ENCODE assay signal across 17 cellular contexts in genomic region chr9:69471433-69471832, GRCh38.
DNase-seq lines count a peak whose midpoint lies in the region; ATAC-seq, FAIRE-seq and TF ChIP-seq lines count a peak whose summit lies in the region.
"Had no signal": no experiment of that assay in that cellular context is flagged by ENCODE, and none has a peak within 500 bp of the region (broad histone marks: within the 10 kb centered on the region; RNA-seq: fewer than 3 reads in every experiment).

No MANE protein-coding gene starts in this region.

- peaks cover 3% of the 10 kb centered on the region for H3K27me3 Mint-ChIP-seq in nephron (ENCODE audit: low read depth)
- peaks cover 3% of the 10 kb centered on the region for H3K27me3 Mint-ChIP-seq in nephron progenitor cell (ENCODE audit: low read depth, poor library complexity)
- peaks cover 7% of the 10 kb centered on the region for H3K27me3 Mint-ChIP-seq in GM23338 (ENCODE audit: insufficient read depth, low read depth, poor library complexity)

- CTCF ChIA-PET in PC-3 (lab: Charles Lee), result no interaction called here

- no peaks in the 10 kb centered on the region for H3K36me3 Mint-ChIP-seq in nephron (ENCODE audit: low read depth)
- H3K36me3 Mint-ChIP-seq in nephron progenitor cell (ENCODE audit: low read depth), result no peaks in the 10 kb centered on the region
- peaks cover 4% of the 10 kb centered on the region for H3K36me3 Mint-ChIP-seq in GM23338 (ENCODE audit: low read depth)
- H3K36me3 Mint-ChIP-seq: activated naive CD8-positive, alpha-beta T cell had no signal

- H3K4me2 ChIP-seq in PC-3 (ENCODE audit: low read length), result no peak overlapping the region
- no peak overlapping the region for H3K4me2 ChIP-seq in GM23338

- H3K4me1 Mint-ChIP-seq in nephron (peaks cover 27% of the 10 kb centered on the region), nephron progenitor cell (peaks cover 11% of the 10 kb centered on the region), GM23338 (peaks cover 16% of the 10 kb centered on the region)

- no peak for ATAC-seq in PC-3
- no peak for ATAC-seq in GM23338

- no peaks in the 10 kb centered on the region for H3K36me3 ChIP-seq in PC-3 (ENCODE audit: low read depth, low read length)
- no peaks in the 10 kb centered on the region for H3K36me3 ChIP-seq in GM23338 (ENCODE audit: insufficient read depth)
- H3K36me3 ChIP-seq: cardiac muscle cell had no signal

- H3F3A ChIP-seq in PC-3 (ENCODE audit: low read length, unreplicated experiment) (no peaks in the 10 kb centered on the region), GM23338 (replicated peaks; ENCODE audit: low read depth) (no peaks in the 10 kb centered on the region)

- FAIRE-seq in GM12892 (lab: Jason Lieb, UNC), result no peak
- FAIRE-seq: D721Med had no signal

- H3K9me2 ChIP-seq in PC-3 (replicated peaks; ENCODE audit: low read length), result no peaks in the 10 kb centered on the region
- no peaks in the 10 kb centered on the region for H3K9me2 ChIP-seq in GM23338 (ENCODE audit: insufficient read depth)

- no peaks in the 10 kb centered on the region for H4K20me1 ChIP-seq in PC-3 (ENCODE audit: low read length)
- H4K20me1 ChIP-seq in GM23338 (replicated peaks; ENCODE audit: insufficient read depth), result no peaks in the 10 kb centered on the region

- no TSS peak for BruUV-seq in PC-3 (replicated peaks; lab: Mats Ljungman, UMichigan)

- H3K4me1 ChIP-seq in PC-3 (ENCODE audit: insufficient read depth, low read length) (no peaks in the 10 kb centered on the region), GM23338 (ENCODE audit: insufficient read depth) (no peaks in the 10 kb centered on the region)
- H3K4me1 ChIP-seq: parathyroid adenoma had no signal

- H3K27me3 ChIP-seq in PC-3 (ENCODE audit: low read length) (peaks cover 11% of the 10 kb centered on the region; the same call in 1 of the 2 replicates), GM23338 (ENCODE audit: insufficient read depth) (no peaks in the 10 kb centered on the region)
- H3K27me3 ChIP-seq: cardiac muscle cell had no signal

- H3K27ac ChIP-seq in PC-3 (ENCODE audit: low read length) (no peak overlapping the region), epithelial cell of prostate (no peak overlapping the region), GM23338 (ENCODE audit: low read depth) (no peak overlapping the region)
- H3K27ac ChIP-seq: cardiac muscle cell, parathyroid adenoma had no signal

- POLR2A ChIA-PET in PC-3 (lab: Charles Lee; ENCODE audit: unreplicated experiment), result interaction anchor here (0.6 kb wide), 1 partner anchor 74 kb away, joined by 3 read pairs; no protein-coding TSS in a partner anchor

- DNase-seq in DMS79 treated with DMSO at 0.1 percent for 48 hours (lab: John Stamatoyannopoulos, UW) (peak; percentile 55), PC-3 (peak; percentile 32), epithelial cell of prostate (ENCODE audit: low read depth, low spot score) (peak; percentile 22), nephron progenitor cell (no peak), GM23338 (ENCODE audit: low spot score) (no peak), GM12892 (ENCODE audit: insufficient read length) (no peak)
- DNase-seq: activated CD4-positive, alpha-beta memory T cell treated with anti-CD3 and anti-CD28 coated beads, Interleukin-2, amount 10 ng/mL, durations not matched to agents 7 days and 5 days; activated T-cell treated with anti-CD3 and anti-CD28 coated beads, Interleukin-2, amount 50 U/mL, for 24 hours; GDM1; NCI-H1417; NCI-H2227 treated with DMSO at 0.1 percent for 48 hours; RPMI8226 had no signal

- no peaks in the 10 kb centered on the region for H3K79me2 ChIP-seq in PC-3 (ENCODE audit: low read length)
- no peaks in the 10 kb centered on the region for H3K79me2 ChIP-seq in GM23338 (replicated peaks; ENCODE audit: insufficient read depth)
- H3K79me2 ChIP-seq: parathyroid adenoma had no signal

- no peak for TF ChIP-seq POLR2A in GM12892 (IDR thresholded peaks at IDR 0.05; ENCODE audit: low read depth, low read length)

- no peak overlapping the region for H3K9ac ChIP-seq in PC-3 (ENCODE audit: low read length)
- H3K9ac ChIP-seq: parathyroid adenoma had no signal

- H3K27ac Mint-ChIP-seq in nephron (peak overlapping the region in 2 of 3 experiments; percentile 48 to 74), nephron progenitor cell (no peak overlapping the region), GM23338 (no peak overlapping the region)
- H3K27ac Mint-ChIP-seq: activated CD4-positive, alpha-beta memory T cell treated with anti-CD3 and anti-CD28 coated beads, Interleukin-2, amount 10 ng/mL, durations not matched to agents 7 days and 5 days; activated naive CD8-positive, alpha-beta T cell; activated T-cell treated with anti-CD3 and anti-CD28 coated beads, Interleukin-2, amount 50 U/mL, for 24 hours had no signal

- H3K4me3 Mint-ChIP-seq in nephron (no peak overlapping the region), nephron progenitor cell (no peak overlapping the region), GM23338 (no peak overlapping the region)
- H3K4me3 Mint-ChIP-seq: activated CD4-positive, alpha-beta memory T cell treated with anti-CD3 and anti-CD28 coated beads, Interleukin-2, amount 10 ng/mL, durations not matched to agents 7 days and 5 days; activated naive CD8-positive, alpha-beta T cell; activated T-cell treated with anti-CD3 and anti-CD28 coated beads, Interleukin-2, amount 50 U/mL, for 24 hours had no signal

- no peak overlapping the region for H3K4me3 ChIP-seq in PC-3 (ENCODE audit: low read length)
- no peak overlapping the region for H3K4me3 ChIP-seq in GM23338
- H3K4me3 ChIP-seq: cardiac muscle cell had no signal

- intact Hi-C loops in PC-3 (cut with micrococcal nuclease), result no loop called here

- H2AFZ ChIP-seq in PC-3 (ENCODE audit: low read length) (no peak overlapping the region), GM23338 (no peak overlapping the region)
- H2AFZ ChIP-seq: parathyroid adenoma had no signal

- no peaks in the 10 kb centered on the region for H3K9me3 Mint-ChIP-seq in nephron
- H3K9me3 Mint-ChIP-seq in nephron progenitor cell, result peaks cover 7% of the 10 kb centered on the region
- peaks cover 4% of the 10 kb centered on the region; the same call in 2 of the 3 replicates for H3K9me3 Mint-ChIP-seq in GM23338
- H3K9me3 Mint-ChIP-seq: activated CD4-positive, alpha-beta memory T cell treated with anti-CD3 and anti-CD28 coated beads, Interleukin-2, amount 10 ng/mL, durations not matched to agents 7 days and 5 days; activated T-cell treated with anti-CD3 and anti-CD28 coated beads, Interleukin-2, amount 50 U/mL, for 24 hours had no signal

- TF ChIP-seq CTCF in PC-3 (conservative IDR thresholded peaks at IDR 0.05; ENCODE audit: low read depth, low read length), result no peak
- no peak for TF ChIP-seq CTCF in nephron (IDR thresholded peaks at IDR 0.05; ENCODE audit: unreplicated experiment in 3 of 3)
- TF ChIP-seq CTCF in nephron progenitor cell (IDR thresholded peaks at IDR 0.05), result no peak
- TF ChIP-seq CTCF in GM23338 (conservative IDR thresholded peaks at IDR 0.05; ENCODE audit: low read depth in 2 of 2), result no peak

- H3K9me3 ChIP-seq in PC-3 (ENCODE audit: low read length), result no peaks in the 10 kb centered on the region

Comparison
In these comparisons a context has a peak if more than half of its experiments do, and no peak if none do; other contexts are left out.
1. DNase-seq: peak in DMS79 treated with DMSO at 0.1 percent for 48 hours (single experiment), PC-3 (single experiment) and epithelial cell of prostate (single experiment); none in nephron progenitor cell (single experiment), GM23338 (single experiment) and GM12892 (single experiment).
2. H3K27ac Mint-ChIP-seq: peak in nephron (2 of 3); none in nephron progenitor cell (single experiment) and GM23338 (single experiment).